ENCODE assay signal across 18 cellular contexts in genomic region chrX:105706041-105706440, GRCh38.
A peak's percentile ranks its signal among the peaks of the same experiment; 100 is the strongest.
DNase-seq lines count a peak whose midpoint lies in the region; ATAC-seq, FAIRE-seq and TF ChIP-seq lines count a peak whose summit lies in the region.
"Had no signal": no experiment of that assay in that cellular context is flagged by ENCODE, and none has a peak within 500 bp of the region (broad histone marks: within the 10 kb centered on the region; RNA-seq: fewer than 3 reads in every experiment).

No MANE protein-coding gene starts in this region.

- no peak overlapping the region for H3K9ac ChIP-seq in subcutaneous abdominal adipose tissue (ENCODE audit: low read length in 5 of 5)

- peaks cover 0 to 5% (median 0%) of the 10 kb centered on the region in 5 donors for H3K4me1 ChIP-seq in subcutaneous abdominal adipose tissue (ENCODE audit: control insufficient read depth in 5 of 5, insufficient read depth in 5 of 5, low read length in 5 of 5)

- H3K27me3 ChIP-seq in bronchial epithelial cell (ENCODE audit: control insufficient read depth, insufficient read depth, low read length) (no peaks in the 10 kb centered on the region), subcutaneous abdominal adipose tissue (ENCODE audit: control insufficient read depth in 5 of 5, insufficient read depth in 4 of 5, low read length in 5 of 5) (no peaks in the 10 kb centered on the region)

- DNase-seq in LHCN-M2 (ENCODE audit: low read depth), result peak; percentile 24
- DNase-seq in bronchial epithelial cell (ENCODE audit: low read depth), result peak; percentile 58
- DNase-seq in foreskin fibroblast, result peak; percentile 1 to 39
- no peak for DNase-seq in activated T-cell treated with anti-CD3 and anti-CD28 coated beads, Interleukin-2, amount 50 U/mL, for 72 hours
- no peak for DNase-seq in DMS114 treated with DMSO at 0.1 percent for 48 hours (lab: John Stamatoyannopoulos, UW; ENCODE audit: unreplicated experiment)
- no peak for DNase-seq in NCI-H69 (lab: John Stamatoyannopoulos, UW)
- DNase-seq: Caco-2; CD4-positive, CD25-positive, alpha-beta regulatory T cell; H9; NCI-H1436 treated with DMSO at 0.1 percent for 48 hours; NCI-H2029 treated with DMSO at 0.1 percent for 48 hours; NCI-H2171 treated with DMSO at 0.1 percent for 48 hours; NCI-H774; RPMI8226 had no signal

- H3K9me3 ChIP-seq in subcutaneous abdominal adipose tissue (ENCODE audit: control insufficient read depth in 5 of 5, low read length in 5 of 5), result no peaks in the 10 kb centered on the region
- H3K9me3 ChIP-seq: Caco-2 had no signal

- peaks cover 9% of the 10 kb centered on the region for H3K27me3 Mint-ChIP-seq in activated T-cell treated with anti-CD3 and anti-CD28 coated beads, Interleukin-2, amount 50 U/mL, for 72 hours (ENCODE audit: low read depth)
- H3K27me3 Mint-ChIP-seq: B cell; CD4-positive, CD25-positive, alpha-beta regulatory T cell had no signal

- peaks cover 0 to 5% of the 10 kb centered on the region in 2 donors for H3K9me3 Mint-ChIP-seq in activated T-cell treated with anti-CD3 and anti-CD28 coated beads, Interleukin-2, amount 50 U/mL, for 72 hours

- no peaks in the 10 kb centered on the region for H3K4me1 Mint-ChIP-seq in activated T-cell treated with anti-CD3 and anti-CD28 coated beads, Interleukin-2, amount 50 U/mL, for 72 hours (ENCODE audit: low read depth)
- H3K4me1 Mint-ChIP-seq: B cell; CD4-positive, CD25-positive, alpha-beta regulatory T cell had no signal

- FAIRE-seq in bronchial epithelial cell (lab: Jason Lieb, UNC), result no peak
- FAIRE-seq: K562 had no signal

- no peak for TF ChIP-seq CTCF in bronchial epithelial cell (IDR thresholded peaks at IDR 0.05; ENCODE audit: insufficient read depth, low read length, severe bottlenecking)
- no peak for TF ChIP-seq CTCF in foreskin fibroblast (IDR thresholded peaks at IDR 0.05; ENCODE audit: low read depth, low read length)

- H3K27ac Mint-ChIP-seq in activated T-cell treated with anti-CD3 and anti-CD28 coated beads, Interleukin-2, amount 50 U/mL, for 72 hours, result no peak overlapping the region
- H3K27ac Mint-ChIP-seq: B cell; CD4-positive, CD25-positive, alpha-beta regulatory T cell; H9 had no signal

- no peak for ATAC-seq in activated T-cell treated with anti-CD3 and anti-CD28 coated beads, Interleukin-2, amount 50 U/mL, for 72 hours (replicated peaks in 1 of 2)
- ATAC-seq: K562 had no signal

- no peaks in the 10 kb centered on the region for H3K36me3 Mint-ChIP-seq in activated T-cell treated with anti-CD3 and anti-CD28 coated beads, Interleukin-2, amount 50 U/mL, for 72 hours (ENCODE audit: insufficient read depth in 2 of 2)
- H3K36me3 Mint-ChIP-seq: CD4-positive, CD25-positive, alpha-beta regulatory T cell had no signal

- H3K36me3 ChIP-seq in bronchial epithelial cell (ENCODE audit: control insufficient read depth, insufficient read depth, low read length) (no peaks in the 10 kb centered on the region), subcutaneous abdominal adipose tissue (ENCODE audit: control insufficient read depth in 5 of 5, insufficient read depth in 5 of 5, low read length in 5 of 5) (no peaks in the 10 kb centered on the region)

- peak overlapping the region; percentile 22 for H3K27ac ChIP-seq in subcutaneous abdominal adipose tissue (ENCODE audit: low read depth, low read length)
- H3K27ac ChIP-seq: HL-60 had no signal

- H3K4me3 Mint-ChIP-seq in activated T-cell treated with anti-CD3 and anti-CD28 coated beads, Interleukin-2, amount 50 U/mL, for 72 hours, result no peak overlapping the region
- H3K4me3 Mint-ChIP-seq: B cell; CD4-positive, CD25-positive, alpha-beta regulatory T cell; H9 had no signal

- no peak overlapping the region for H3K4me3 ChIP-seq in bronchial epithelial cell (ENCODE audit: low read depth, low read length)
- no peak overlapping the region for H3K4me3 ChIP-seq in foreskin fibroblast (ENCODE audit: low read depth in 1 of 2, low read length in 2 of 2)
- H3K4me3 ChIP-seq in subcutaneous abdominal adipose tissue (ENCODE audit: low read depth in 1 of 5, low read length in 5 of 5), result no peak overlapping the region
- H3K4me3 ChIP-seq: K562 had no signal

Comparison
In these comparisons a context has a peak if more than half of its experiments do, and no peak if none do; other contexts are left out.
1. DNase-seq: peak in LHCN-M2 (single experiment), bronchial epithelial cell (single experiment) and foreskin fibroblast (2 of 2); none in activated T-cell treated with anti-CD3 and anti-CD28 coated beads, Interleukin-2, amount 50 U/mL, for 72 hours (0 of 2), DMS114 treated with DMSO at 0.1 percent for 48 hours (single experiment) and NCI-H69 (single experiment).